Comparison of ENCODE assay signal across 30 cellular contexts in the genomic region with DNA sequence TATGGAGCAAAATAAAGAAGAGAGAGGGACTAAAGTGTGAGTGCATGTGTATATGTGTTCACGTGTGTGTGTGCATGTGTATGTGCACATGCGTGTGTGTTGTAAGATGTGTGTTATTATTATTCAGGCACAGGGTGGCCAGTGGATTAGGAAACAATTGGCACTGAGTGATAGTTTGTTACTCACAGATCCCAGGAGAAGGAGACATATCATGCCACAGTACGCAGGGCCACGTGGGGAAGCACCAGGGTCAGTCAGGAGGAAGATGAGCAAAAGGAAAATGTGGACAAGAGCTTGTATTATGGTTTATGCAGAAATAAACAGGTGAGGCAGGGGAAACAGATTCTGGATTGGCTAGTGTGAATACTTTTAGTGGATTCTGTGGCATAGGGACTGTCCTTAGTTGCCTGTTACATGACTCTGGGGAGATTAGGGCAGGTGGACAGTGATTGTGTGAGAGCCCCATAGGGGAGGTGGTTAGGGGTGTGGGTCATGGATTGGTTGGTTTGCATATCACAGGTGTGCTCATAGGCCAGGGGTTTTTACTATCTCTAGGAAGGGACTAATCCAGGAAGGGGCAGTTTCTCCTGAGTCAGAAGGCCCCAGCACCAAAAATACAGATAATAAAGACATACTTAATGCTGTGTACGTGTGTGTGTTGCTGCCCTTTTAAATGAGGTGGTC.
"Had no signal": no experiment of that assay in that cellular context is flagged by ENCODE, and none has a peak within 500 bp of the region (broad histone marks: within the 10 kb centered on the region; RNA-seq: fewer than 3 reads in every experiment).

No MANE protein-coding gene starts in this region.

- H3K27ac Mint-ChIP-seq: activated B cell treated with CpG ODN at 0.5 μM for 24 hours; activated CD4-positive, alpha-beta T cell treated with anti-CD3 and anti-CD28 coated beads, Interleukin-2, amount 10 ng/mL, durations not matched to agents 24 days and 14 days; activated CD8-positive, alpha-beta memory T cell treated with anti-CD3 and anti-CD28 coated beads, Interleukin-2, amount 10 ng/mL, durations not matched to agents 7 days and 5 days; activated naive CD4-positive, alpha-beta T cell treated with anti-CD3 and anti-CD28 coated beads, Interleukin-2, amount 50 U/mL, for 72 hours; activated naive CD8-positive, alpha-beta T cell treated with anti-CD3 and anti-CD28 coated beads, Interleukin-2, amount 50 U/mL, for 24 hours; activated T-cell treated with anti-CD3 and anti-CD28 coated beads, Interleukin-2, amount 50 U/mL, for 24 hours; IgD-negative memory B cell; T-helper 1 cell treated with Interleukin-12 subunit alpha and Interleukin-12 subunit beta and Interleukin-4 antibody, amounts not matched to agents 30 μg/mL and 1 μg/mL, for 36 hours had no signal

- H3K27me3 ChIP-seq: brain microvascular endothelial cell, SJSA1 had no signal

- H3K27ac ChIP-seq: brain microvascular endothelial cell, SJSA1 had no signal

- ATAC-seq: activated CD8-positive, alpha-beta memory T cell treated with anti-CD3 and anti-CD28 coated beads, Interleukin-2, amount 10 ng/mL, durations not matched to agents 7 days and 5 days; activated naive CD4-positive, alpha-beta T cell treated with anti-CD3 and anti-CD28 coated beads, Interleukin-2, amount 50 U/mL, for 72 hours; activated naive CD8-positive, alpha-beta T cell treated with anti-CD3 and anti-CD28 coated beads, Interleukin-2, amount 50 U/mL, for 24 hours; Panc1; Right ventricle myocardium inferior; SK-N-SH treated with all-trans-retinoic acid at 6 μM for 48 hours had no signal

- H3K27me3 Mint-ChIP-seq: activated B cell treated with CpG ODN at 0.5 μM for 24 hours; activated CD4-positive, alpha-beta T cell treated with anti-CD3 and anti-CD28 coated beads, Interleukin-2, amount 10 ng/mL, durations not matched to agents 24 days and 14 days; activated CD8-positive, alpha-beta memory T cell treated with anti-CD3 and anti-CD28 coated beads, Interleukin-2, amount 10 ng/mL, durations not matched to agents 7 days and 5 days; activated naive CD8-positive, alpha-beta T cell treated with anti-CD3 and anti-CD28 coated beads, Interleukin-2, amount 50 U/mL, for 24 hours; activated T-cell treated with anti-CD3 and anti-CD28 coated beads, Interleukin-2, amount 50 U/mL, for 24 hours; IgD-negative memory B cell had no signal

- H3K9me3 ChIP-seq: SJSA1 had no signal

- H3K36me3 Mint-ChIP-seq: activated CD8-positive, alpha-beta memory T cell treated with anti-CD3 and anti-CD28 coated beads, Interleukin-2, amount 10 ng/mL, durations not matched to agents 7 days and 5 days; IgD-negative memory B cell had no signal

- H3K4me1 ChIP-seq: SJSA1 had no signal

- H3K36me3 ChIP-seq: brain microvascular endothelial cell, SJSA1 had no signal

- H3K4me1 Mint-ChIP-seq: activated B cell treated with CpG ODN at 0.5 μM for 24 hours; activated CD4-positive, alpha-beta T cell treated with anti-CD3 and anti-CD28 coated beads, Interleukin-2, amount 10 ng/mL, durations not matched to agents 24 days and 14 days; activated CD8-positive, alpha-beta memory T cell treated with anti-CD3 and anti-CD28 coated beads, Interleukin-2, amount 10 ng/mL, durations not matched to agents 7 days and 5 days; activated naive CD8-positive, alpha-beta T cell treated with anti-CD3 and anti-CD28 coated beads, Interleukin-2, amount 50 U/mL, for 24 hours; IgD-negative memory B cell had no signal

- H3K4me3 Mint-ChIP-seq: activated B cell treated with CpG ODN at 0.5 μM for 24 hours; activated CD4-positive, alpha-beta T cell treated with anti-CD3 and anti-CD28 coated beads, Interleukin-2, amount 10 ng/mL, durations not matched to agents 24 days and 14 days; activated CD8-positive, alpha-beta memory T cell treated with anti-CD3 and anti-CD28 coated beads, Interleukin-2, amount 10 ng/mL, durations not matched to agents 7 days and 5 days; activated naive CD8-positive, alpha-beta T cell treated with anti-CD3 and anti-CD28 coated beads, Interleukin-2, amount 50 U/mL, for 24 hours; activated T-cell treated with anti-CD3 and anti-CD28 coated beads, Interleukin-2, amount 50 U/mL, for 24 hours; IgD-negative memory B cell; T-helper 1 cell treated with Interleukin-12 subunit alpha and Interleukin-12 subunit beta and Interleukin-4 antibody, amounts not matched to agents 30 μg/mL and 1 μg/mL, for 36 hours had no signal

- DNase-seq: activated B cell treated with CpG ODN at 0.5 μM for 24 hours; activated CD4-positive, alpha-beta T cell treated with anti-CD3 and anti-CD28 coated beads for 1 hour; activated CD4-positive, alpha-beta T cell treated with anti-CD3 and anti-CD28 coated beads, Interleukin-2, amount 10 ng/mL, durations not matched to agents 24 days and 14 days; activated CD4-positive, alpha-beta T cell treated with anti-CD3 and anti-CD28 coated beads, Interleukin-2, amount 50 U/mL, for 48 hours; activated CD8-positive, alpha-beta memory T cell treated with anti-CD3 and anti-CD28 coated beads, Interleukin-2, amount 10 ng/mL, durations not matched to agents 7 days and 5 days; activated effector memory CD4-positive, alpha-beta T cell treated with anti-CD3 and anti-CD28 coated beads, Interleukin-2, amount 50 U/mL, for 16 hours; activated naive CD4-positive, alpha-beta T cell treated with Interleukin-2 at 50 U/mL for 16 hours; activated naive CD8-positive, alpha-beta T cell treated with anti-CD3 and anti-CD28 coated beads, Interleukin-2, amount 50 U/mL, for 24 hours; activated T-cell treated with anti-CD3 and anti-CD28 coated beads, Interleukin-2, amount 50 U/mL, for 24 hours; amniotic stem cell; brain microvascular endothelial cell; caudate nucleus; KG1; NCI-H1048; NCI-H1417 treated with DMSO at 0.1 percent for 48 hours; NCI-H1694; NCI-H2029; NCI-H345; NCI-H510A; NCI-H69; NK-92 treated with Interleukin-12 subunit alpha and Interleukin-12 subunit beta, amount 100 ng/mL, for 24 hours; OCI-M1; RPMI8226 had no signal

- H3K4me3 ChIP-seq: SJSA1 had no signal

- H3K9me3 Mint-ChIP-seq: activated B cell treated with CpG ODN at 0.5 μM for 24 hours; activated CD4-positive, alpha-beta T cell treated with anti-CD3 and anti-CD28 coated beads, Interleukin-2, amount 10 ng/mL, durations not matched to agents 24 days and 14 days had no signal
